20 cellular contexts compared by ENCODE assay signal in genomic region chr6:38078671-38079070, GRCh38.
DNase-seq lines count a peak whose midpoint lies in the region; ATAC-seq and TF ChIP-seq lines count a peak whose summit lies in the region.
"Had no signal": no experiment of that assay in that cellular context is flagged by ENCODE, and none has a peak within 500 bp of the region (broad histone marks: within the 10 kb centered on the region; RNA-seq: fewer than 3 reads in every experiment).

No MANE protein-coding gene starts in this region.

- H3K4me1 ChIP-seq in mesenchymal stem cell (ENCODE audit: control insufficient read depth, insufficient read depth, low read depth, low read length) (no peaks in the 10 kb centered on the region), right cardiac atrium (ENCODE audit: control insufficient read depth, insufficient read depth, low read length) (peaks cover 1% of the 10 kb centered on the region)

- no peaks in the 10 kb centered on the region for H3K36me3 Mint-ChIP-seq in WTC11

- H3K27ac ChIP-seq in mesenchymal stem cell (ENCODE audit: low read length, poor library complexity, severe bottlenecking) (no peak overlapping the region), right cardiac atrium (ENCODE audit: low read length) (no peak overlapping the region)
- H3K27ac ChIP-seq: GM23248, Peyer's patch had no signal

- H2BK15ac ChIP-seq in mesenchymal stem cell (ENCODE audit: low read depth, poor library complexity, severe bottlenecking), result no peak overlapping the region

- H3K23ac ChIP-seq in mesenchymal stem cell (ENCODE audit: low read length in 2 of 2), result no peak overlapping the region

- H3K27me3 Mint-ChIP-seq in WTC11 (ENCODE audit: low read depth), result no peaks in the 10 kb centered on the region
- H3K27me3 Mint-ChIP-seq: T-cell had no signal

- H3K4me1 Mint-ChIP-seq in WTC11, result peaks cover 34% of the 10 kb centered on the region

- POLR2A ChIA-PET in WTC11 (lab: Charles Lee), result no interaction called here

- no peak overlapping the region for H3K4me2 ChIP-seq in mesenchymal stem cell (ENCODE audit: low read length, poor library complexity, severe bottlenecking)
- H3K4me2 ChIP-seq: SK-N-SH had no signal

- no peak overlapping the region for H4K91ac ChIP-seq in mesenchymal stem cell (ENCODE audit: low read length)

- H3K9me3 Mint-ChIP-seq in WTC11, result 0 out of 2 replicates have a peak, but pooled peaks cover 5% of the 10 kb centered on the region
- H3K9me3 Mint-ChIP-seq: T-cell had no signal

- no peak overlapping the region for H3K18ac ChIP-seq in mesenchymal stem cell (ENCODE audit: low read depth in 1 of 2, low read length in 2 of 2)

- H3K9ac ChIP-seq in mesenchymal stem cell (ENCODE audit: low read length), result no peak overlapping the region
- H3K9ac ChIP-seq: GM23248, SK-N-SH had no signal

- H4K8ac ChIP-seq in mesenchymal stem cell (ENCODE audit: low read length), result no peak overlapping the region

- H3K27me3 ChIP-seq in mesenchymal stem cell (ENCODE audit: control insufficient read depth in 1 of 2, insufficient read depth in 1 of 2, low read length in 2 of 2), result no peaks in the 10 kb centered on the region
- H3K27me3 ChIP-seq in right cardiac atrium (ENCODE audit: control insufficient read depth, insufficient read depth), result no peaks in the 10 kb centered on the region
- H3K27me3 ChIP-seq: Peyer's patch had no signal

- peaks cover 0 to 25% of the 10 kb centered on the region in 2 experiments for H3K36me3 ChIP-seq in mesenchymal stem cell (ENCODE audit: control insufficient read depth in 1 of 2, insufficient read depth in 2 of 2, low read depth in 1 of 2, low read length in 2 of 2)
- H3K36me3 ChIP-seq: Peyer's patch had no signal

- no peaks in the 10 kb centered on the region for H3K9me3 ChIP-seq in mesenchymal stem cell (ENCODE audit: control insufficient read depth, low read length)
- H3K9me3 ChIP-seq in right cardiac atrium (ENCODE audit: control insufficient read depth, low read length), result no peaks in the 10 kb centered on the region
- H3K9me3 ChIP-seq: Caco-2, Peyer's patch, SK-N-SH had no signal

- H3K4me3 ChIP-seq in fibroblast of mammary gland (ENCODE audit: control insufficient read depth, low read depth, low read length), result no peak overlapping the region
- H3K4me3 ChIP-seq in mesenchymal stem cell (ENCODE audit: insufficient read depth in 1 of 2, low read depth in 1 of 2, low read length in 2 of 2), result no peak overlapping the region
- no peak overlapping the region for H3K4me3 ChIP-seq in right cardiac atrium (ENCODE audit: low read length)
- H3K4me3 ChIP-seq: GM23248, Peyer's patch had no signal

- intact Hi-C loops in right cardiac atrium (cut with DNase I), result no loop called here

- DNase-seq in HT-29 (ENCODE audit: low spot score) (peak; percentile 36), WTC11 (ENCODE audit: low spot score) (no peak), fibroblast of mammary gland (ENCODE audit: low read depth) (peak; percentile 47), mesenchymal stem cell (peak; percentile 41), putamen (ENCODE audit: low spot score) (no peak), right cardiac atrium (no peak)
- DNase-seq: Caco-2, DMS153, EL, GM23248, NCI-H146, NCI-H2081 treated with DMSO at 0.1 percent for 48 hours, NCI-H510A, NCI-H82, Peyer's patch, SK-N-SH, T-cell had no signal

- no peak overlapping the region for H3K4ac ChIP-seq in mesenchymal stem cell (ENCODE audit: low read depth in 1 of 2, low read length in 2 of 2)

- H2BK12ac ChIP-seq in mesenchymal stem cell (ENCODE audit: low read length in 2 of 2), result no peak overlapping the region

- 100% methylated on average over 1 of the region's 4 CpGs for WGBS in mesenchymal stem cell
- 89% methylated on average over 4 of the region's 4 CpGs for WGBS in right cardiac atrium

- peaks cover 23% of the 10 kb centered on the region for H3K79me1 ChIP-seq in mesenchymal stem cell (replicated peaks; ENCODE audit: low read length, poor library complexity, severe bottlenecking)

- H3K14ac ChIP-seq in mesenchymal stem cell (ENCODE audit: low read length in 2 of 2), result no peak overlapping the region

- no peak overlapping the region for H2BK5ac ChIP-seq in mesenchymal stem cell (ENCODE audit: low read depth, low read length, poor library complexity, severe bottlenecking)

- no peak for ATAC-seq in WTC11
- ATAC-seq in HG02981 (IDR thresholded peaks at IDR 0.05; ENCODE audit: unreplicated experiment), result no peak
- no peak for ATAC-seq in right cardiac atrium
- no peak for ATAC-seq in GM19395 (IDR thresholded peaks at IDR 0.05; ENCODE audit: unreplicated experiment)
- ATAC-seq: Right ventricle myocardium inferior, T-cell had no signal

- CTCF ChIA-PET in WTC11 (lab: Charles Lee), result no interaction called here

- no peak overlapping the region for H2AK5ac ChIP-seq in mesenchymal stem cell (ENCODE audit: low read length, severe bottlenecking)

- H2BK120ac ChIP-seq in mesenchymal stem cell (ENCODE audit: low read depth, low read length), result no peak overlapping the region

- H3K4me3 Mint-ChIP-seq in WTC11, result no peak overlapping the region
- H3K4me3 Mint-ChIP-seq: T-cell had no signal

- no peak overlapping the region for H2AFZ ChIP-seq in mesenchymal stem cell (ENCODE audit: low read depth, low read length)
- H2AFZ ChIP-seq: GM23248 had no signal

- no peak for TF ChIP-seq CTCF in WTC11 (IDR thresholded peaks at IDR 0.05)
- TF ChIP-seq CTCF in fibroblast of mammary gland (conservative IDR thresholded peaks at IDR 0.05; ENCODE audit: control insufficient read depth, insufficient read depth, low read depth, low read length), result no peak

- H3K27ac Mint-ChIP-seq in WTC11, result 0 out of 2 replicates have a peak overlapping the region, but pooled peaks have one; percentile 1
- H3K27ac Mint-ChIP-seq: T-cell had no signal

TF ChIP-seq in WTC11, 78 proteins besides CTCF, POLR2A, EP300 and RAD21 (continues in another document):
- TF ChIP-seq ZMAT4 (CRISPR knock-in tag; IDR thresholded peaks at IDR 0.05), result no peak
- TF ChIP-seq USF2 (CRISPR knock-in tag; IDR thresholded peaks at IDR 0.05), result no peak
- TF ChIP-seq SMAD4 (CRISPR knock-in tag; IDR thresholded peaks at IDR 0.05), result no peak
- no peak for TF ChIP-seq MLX (CRISPR knock-in tag; IDR thresholded peaks at IDR 0.05)
- no peak for TF ChIP-seq GTF2I (CRISPR knock-in tag; conservative IDR thresholded peaks at IDR 0.05)
- no peak for TF ChIP-seq ZNF512 (CRISPR knock-in tag; IDR thresholded peaks at IDR 0.05; ENCODE audit: borderline replicate concordance)
- no peak for TF ChIP-seq ZBTB43 (CRISPR knock-in tag; IDR thresholded peaks at IDR 0.05)
- TF ChIP-seq ZNF671 (CRISPR knock-in tag; IDR thresholded peaks at IDR 0.05), result no peak
- no peak for TF ChIP-seq EMX1 (CRISPR knock-in tag; IDR thresholded peaks at IDR 0.05)
- TF ChIP-seq GRHL2 (CRISPR knock-in tag; IDR thresholded peaks at IDR 0.05; ENCODE audit: insufficient replicate concordance, severe bottlenecking), result no peak

Comparison
In these comparisons a context has a peak if more than half of its experiments do, and no peak if none do; other contexts are left out.
1. DNase-seq: peak in HT-29 (single experiment), fibroblast of mammary gland (single experiment) and mesenchymal stem cell (single experiment); none in WTC11 (single experiment), putamen (single experiment) and right cardiac atrium (0 of 3).